20 cellular contexts compared by ENCODE assay signal in genomic region chr22:40928657-40929056, GRCh38. TPM values are rescaled to one million over a fixed set of nuclear protein-coding genes. Genes with fewer than 3 reads are reported as not detected.
DNase-seq lines count a peak whose midpoint lies in the region; ATAC-seq, FAIRE-seq and TF ChIP-seq lines count a peak whose summit lies in the region.
"Had no signal": no experiment of that assay in that cellular context is flagged by ENCODE, and none has a peak within 500 bp of the region (broad histone marks: within the 10 kb centered on the region; RNA-seq: fewer than 3 reads in every experiment).

No MANE protein-coding gene starts in this region.

- no peak overlapping the region for H3K4me3 ChIP-seq in cardiac muscle cell
- no peak overlapping the region for H3K4me3 ChIP-seq in K562
- H3K4me3 ChIP-seq: BLaER1 treated with 17β-estradiol and CSF1 and Interleukin-3, amounts not matched to agents 10 nM and 100 nM; MG63 had no signal

- H3K27me3 ChIP-seq in cardiac muscle cell (no peaks in the 10 kb centered on the region), K562 (ENCODE audit: control insufficient read depth in 2 of 2, insufficient read depth in 2 of 2, low read length in 2 of 2) (no peaks in the 10 kb centered on the region)
- H3K27me3 ChIP-seq: BLaER1 treated with 17β-estradiol and CSF1 and Interleukin-3, amounts not matched to agents 10 nM and 100 nM; MG63 had no signal

- no peak for TF ChIP-seq POLR2A in K562 (conservative IDR thresholded peaks at IDR 0.05)

- no peak overlapping the region for H3K4me2 ChIP-seq in K562 (ENCODE audit: insufficient read depth, low read length)
- H3K4me2 ChIP-seq: BLaER1 treated with 17β-estradiol and CSF1 and Interleukin-3, amounts not matched to agents 10 nM and 100 nM; KMS-11 had no signal

- POLR2A ChIA-PET in K562 (lab: Yijun Ruan, JAX), result interaction anchor here (0.6 to 0.9 kb wide), 3 partner anchors 8 to 39 kb away, joined by 3 read pairs; no protein-coding TSS in a partner anchor
- POLR2A ChIA-PET in RWPE1 (lab: Yijun Ruan, JAX; ENCODE audit: low non-redundant PET), result no interaction called here

- no peaks in the 10 kb centered on the region for H3K79me2 ChIP-seq in K562 (ENCODE audit: control insufficient read depth, insufficient read depth, low read length)

- H3K36me3 ChIP-seq in cardiac muscle cell (peaks cover 21% of the 10 kb centered on the region), K562 (ENCODE audit: control insufficient read depth, insufficient read depth, low read length) (peaks cover 22% of the 10 kb centered on the region; the same call in 1 of the 3 replicates)

- H3K4me1 ChIP-seq in cardiac muscle cell (ENCODE audit: low read depth) (peaks cover 12% of the 10 kb centered on the region), K562 (replicated peaks in 1 of 2; ENCODE audit: control insufficient read depth in 2 of 2, insufficient read depth in 2 of 2, low read length in 2 of 2) (peaks cover 4% of the 10 kb centered on the region in 2 experiments; a peak in 2 of 5 replicates)
- H3K4me1 ChIP-seq: BLaER1 treated with 17β-estradiol and CSF1 and Interleukin-3, amounts not matched to agents 10 nM and 100 nM had no signal

- no TSS peak for BruUV-seq in K562 (replicated peaks; lab: Mats Ljungman, UMichigan)

- CTCF ChIA-PET in K562 (lab: Yijun Ruan, JAX; ENCODE audit: low intra/inter-chr PET ratio) (no interaction called here), RWPE1 (lab: Yijun Ruan, JAX) (no interaction called here)

- no peak overlapping the region for H2AFZ ChIP-seq in K562 (ENCODE audit: low read depth, low read length)

- 0% methylated on average over 1 of the region's 1 CpG for WGBS in K562 (ENCODE audit: insufficient coverage, low coverage, missing lambda C conversion rate)

- TF ChIP-seq CTCF in cardiac muscle cell (IDR thresholded peaks at IDR 0.05; ENCODE audit: low read depth, low read length) (no peak), K562 (IDR thresholded peaks at IDR 0.05 in 2 of 3, conservative IDR thresholded peaks at IDR 0.05 in 1 of 3; ENCODE audit: insufficient read depth in 2 of 3, low read depth in 1 of 3, low read length in 3 of 3) (no peak), RWPE1 (conservative IDR thresholded peaks at IDR 0.05; ENCODE audit: low read depth) (no peak)

- intact Hi-C loops in left cardiac atrium (cut with DNase I) (no loop called here), K562 (cut with micrococcal nuclease) (loop anchor here (10.0 kb wide), 1 partner anchor 376 kb away; the partner anchor contains the start of gene ZC3H7B)

- peak; percentile 8 to 42 for DNase-seq in cardiac muscle cell (ENCODE audit: low read depth in 1 of 2, low spot score in 1 of 2)
- no peak for DNase-seq in left cardiac atrium
- DNase-seq in K562 (ENCODE audit: extremely low read depth in 1 of 4, low spot score in 3 of 4), result peak in 3 of 4 experiments; percentile 9 to 46 (median 10)
- DNase-seq in left lobe of liver (ENCODE audit: low spot score), result no peak
- DNase-seq in D341Med (ENCODE audit: low spot score), result no peak
- no peak for DNase-seq in RWPE1 (ENCODE audit: low spot score)
- DNase-seq in caudate nucleus (lab: John Stamatoyannopoulos, UW), result no peak
- DNase-seq: CD8-positive, alpha-beta memory T cell; DND-41; GDM1; MG63; NCI-H1092; NCI-H2081 treated with DMSO at 0.1 percent for 48 hours; NCI-H510A treated with DMSO at 0.1 percent for 48 hours had no signal

- ATAC-seq in left cardiac atrium, result no peak
- peak; percentile 42; the same call in 2 of the 3 replicates for ATAC-seq in K562
- peak; percentile 30 for ATAC-seq in left lobe of liver
- no peak for ATAC-seq in HG03139 (IDR thresholded peaks at IDR 0.05; ENCODE audit: unreplicated experiment)
- ATAC-seq: Right ventricle myocardium inferior had no signal

- H3K27ac ChIP-seq in cardiac muscle cell, result peak overlapping the region; percentile 61
- no peak overlapping the region for H3K27ac ChIP-seq in K562 (ENCODE audit: extremely low read depth, low read depth, low read length)
- H3K27ac ChIP-seq in RWPE1, result no peak overlapping the region
- no peak overlapping the region for H3K27ac ChIP-seq in caudate nucleus (ENCODE audit: low read depth, low read length)
- H3K27ac ChIP-seq: BLaER1 treated with 17β-estradiol and CSF1 and Interleukin-3, amounts not matched to agents 10 nM and 100 nM; KMS-11 had no signal

- no peaks in the 10 kb centered on the region for H4K20me1 ChIP-seq in K562 (replicated peaks; ENCODE audit: control insufficient read depth, insufficient read depth, low read length)
- H4K20me1 ChIP-seq: BLaER1 treated with 17β-estradiol and CSF1 and Interleukin-3, amounts not matched to agents 10 nM and 100 nM had no signal

- TF ChIP-seq RAD21 in K562 (CRISPR knock-in tag; conservative IDR thresholded peaks at IDR 0.05 in 1 of 2, IDR thresholded peaks at IDR 0.05 in 1 of 2), result no peak

- no peaks in the 10 kb centered on the region for H3K9me3 ChIP-seq in cardiac muscle cell (ENCODE audit: low read depth)
- no peaks in the 10 kb centered on the region for H3K9me3 ChIP-seq in K562 (replicated peaks; ENCODE audit: control insufficient read depth, insufficient read depth, low read depth, low read length)
- H3K9me3 ChIP-seq: BLaER1 treated with 17β-estradiol and CSF1 and Interleukin-3, amounts not matched to agents 10 nM and 100 nM; MG63 had no signal

- no peaks in the 10 kb centered on the region for H3K9me1 ChIP-seq in K562 (ENCODE audit: control insufficient read depth, insufficient read depth, low read length)

- in situ Hi-C loops in K562 (cut with MboI), result no loop called here

- FAIRE-seq in K562 (lab: Jason Lieb, UNC), result peak; percentile 71
- FAIRE-seq: GM12891, H1 had no signal

- no peak overlapping the region for H3K9ac ChIP-seq in K562 (ENCODE audit: insufficient read depth in 1 of 2, low read depth in 2 of 2, low read length in 2 of 2)
- H3K9ac ChIP-seq: KMS-11 had no signal

- TF ChIP-seq EP300 in K562 (IDR thresholded peaks at IDR 0.05; ENCODE audit: low read length), result peak; percentile 53

TF ChIP-seq in K562, 482 proteins besides CTCF, POLR2A, EP300 and RAD21 (continues in another document):
- TF ChIP-seq GTF2F1 (IDR thresholded peaks at IDR 0.05; ENCODE audit: low read depth, low read length) (no peak), ZNF778 (CRISPR knock-in tag; IDR thresholded peaks at IDR 0.05) (no peak), ZNF77 (CRISPR knock-in tag; IDR thresholded peaks at IDR 0.05) (no peak), POLR2H (tag; IDR thresholded peaks at IDR 0.05; ENCODE audit: low read depth) (no peak), MYNN (IDR thresholded peaks at IDR 0.05) (no peak), MYNN (CRISPR knock-in tag; IDR thresholded peaks at IDR 0.05) (no peak), MXI1 (IDR thresholded peaks at IDR 0.05; ENCODE audit: low read depth, low read length) (no peak), KLF16 (IDR thresholded peaks at IDR 0.05) (peak; percentile 68), CGGBP1 (CRISPR knock-in tag; IDR thresholded peaks at IDR 0.05) (no peak), TCF3 (CRISPR knock-in tag; IDR thresholded peaks at IDR 0.05) (peak; percentile 74), ARID3A (IDR thresholded peaks at IDR 0.05; ENCODE audit: borderline replicate concordance, low read depth, low read length) (no peak), BACH1 (tag; IDR thresholded peaks at IDR 0.05) (no peak), FIP1L1 (IDR thresholded peaks at IDR 0.05; ENCODE audit: low read depth, low read length, poor library complexity, severe bottlenecking) (no peak), ZNF583 (CRISPR knock-in tag; IDR thresholded peaks at IDR 0.05) (no peak), KAT8 (IDR thresholded peaks at IDR 0.05; ENCODE audit: low read depth) (no peak), NUFIP1 (IDR thresholded peaks at IDR 0.05; ENCODE audit: partially characterized antibody) (no peak), ZNF12 (CRISPR knock-in tag; IDR thresholded peaks at IDR 0.05) (no peak), SOX6 (IDR thresholded peaks at IDR 0.05) (peak; percentile 94), MAFK (IDR thresholded peaks at IDR 0.05; ENCODE audit: low read length) (no peak)

RNA-seq across cellular contexts. Expression of gene RBX1, which starts 22.5 kb away (rescaled TPM):
- total RNA-seq in cardiac muscle cell (86.4 and 110 TPM in 2 replicates), left cardiac atrium (10 to 100 TPM; 59.3 to 61.4 TPM), K562 (2014; rRNA removed) (52.7 and 61.3 TPM in 2 replicates), K562 (2014; rRNA removed; fragmentation: Illumina TruSeq; extraction: Trizol) (66.9 and 72.6 TPM in 2 replicates), K562 (2015; rRNA removed; fragmentation: Illumina TruSeq; extraction: Trizol) (41.5 and 44.0 TPM in 2 replicates), K562 (2021) (54.1 and 64.5 TPM in 2 replicates), left lobe of liver (15.1 TPM)
- polyA plus RNA-seq in cardiac muscle cell (324 and 356 TPM in 2 replicates), K562 (2011; rRNA removed) (97.5 and 115 TPM in 2 replicates), K562 (2014; fragmentation: Illumina TruSeq; extraction: Trizol) (67.9 and 74.2 TPM in 2 replicates), K562 (2014; fragmentation: Nextera tagmentation; extraction: Ambion mirVana) (100 to 1,000 TPM; 256 to 259 TPM), K562 (2014; rRNA removed) (119 and 128 TPM in 2 replicates)
- 33.6 and 46.2 TPM in 2 replicates for total RNA-seq in K562 (2011; cell fraction: chromatin; rRNA removed; ENCODE audit: low replicate concordance)
- 20.1 and 26.2 TPM in 2 replicates for total RNA-seq in K562 (2011; cell fraction: nucleolus; rRNA removed)
- total RNA-seq in K562 (2011; cell fraction: nucleoplasm; rRNA removed), result 44.1 and 71.1 TPM in 2 replicates
- polyA plus RNA-seq in K562 (2011; cell fraction: cytosol; rRNA removed), result 81.1 and 84.6 TPM in 2 replicates
- polyA plus RNA-seq in K562 (2011; cell fraction: nucleus; rRNA removed), result 33.5 and 56.4 TPM in 2 replicates
- polyA plus RNA-seq in K562 (2012), result 49.0 and 111 TPM in 2 replicates
- polyA minus RNA-seq in K562 (2011; rRNA and poly(A)+ RNA removed), result 25.3 and 26.9 TPM in 2 replicates
- polyA minus RNA-seq in K562 (2011; cell fraction: cytosol; rRNA and poly(A)+ RNA removed), result 8.0 and 9.1 TPM in 2 replicates
- polyA minus RNA-seq in K562 (2011; cell fraction: nucleus; rRNA and poly(A)+ RNA removed), result 8.5 and 14.8 TPM in 2 replicates

Comparison
In these comparisons a context has a peak if more than half of its experiments do, and no peak if none do; other contexts are left out.
1. DNase-seq: peak in cardiac muscle cell (2 of 2) and K562 (3 of 4); none in left cardiac atrium (single experiment), left lobe of liver (single experiment), D341Med (single experiment), RWPE1 (single experiment) and caudate nucleus (0 of 61).
2. ATAC-seq: peak in K562 (single experiment) and left lobe of liver (single experiment); none in left cardiac atrium (0 of 2) and HG03139 (single experiment).